2 cellular contexts compared by ENCODE assay signal in genomic region chr12:122990561-122990960, GRCh38.
A peak's percentile ranks its signal among the peaks of the same experiment; 100 is the strongest.
TF ChIP-seq lines count a peak whose summit lies in the region.

No MANE protein-coding gene starts in this region.

TF ChIP-seq in HepG2, 621 proteins besides CTCF, POLR2A, EP300 and RAD21:
- TF ChIP-seq JDP2 (CRISPR knock-in tag; IDR thresholded peaks at IDR 0.05; ENCODE audit: borderline replicate concordance) (no peak), CCAR2 (optimal IDR thresholded peaks at IDR 0.05; ENCODE audit: low read depth, low read length) (no peak), AGO2 (optimal IDR thresholded peaks at IDR 0.05; ENCODE audit: low read depth, low read length) (peak; percentile 26), RAD51 (IDR thresholded peaks at IDR 0.05; ENCODE audit: borderline replicate concordance) (no peak), HNRNPL (IDR thresholded peaks at IDR 0.05; ENCODE audit: low read depth, low read length) (0 out of 2 replicates have a peak, but pooled peaks have one; percentile 16), SP2 (CRISPR knock-in tag; IDR thresholded peaks at IDR 0.05) (no peak), FOXA3 (CRISPR knock-in tag; IDR thresholded peaks at IDR 0.05) (no peak)

TF ChIP-seq in H1, 55 proteins besides CTCF, POLR2A, EP300 and RAD21:
- TF ChIP-seq KDM1A (IDR thresholded peaks at IDR 0.05; ENCODE audit: borderline replicate concordance, low read length) = no peak
- no peak for TF ChIP-seq USF2 (IDR thresholded peaks at IDR 0.05; ENCODE audit: low read length)
- no peak for TF ChIP-seq TBP (IDR thresholded peaks at IDR 0.05; ENCODE audit: low read depth, low read length)
- no peak for TF ChIP-seq POLR2AphosphoS5 (IDR thresholded peaks at IDR 0.05; ENCODE audit: low read depth, low read length)
- TF ChIP-seq CBX8 (IDR thresholded peaks at IDR 0.05; ENCODE audit: borderline replicate concordance, low read depth, low read length) = no peak
- no peak for TF ChIP-seq BRCA1 (IDR thresholded peaks at IDR 0.05; ENCODE audit: low read depth, low read length)
